27 cellular contexts compared by ENCODE assay signal in genomic region chr11:86279713-86280112, GRCh38.
"Had no signal": no experiment of that assay in that cellular context is flagged by ENCODE, and none has a peak within 500 bp of the region (broad histone marks: within the 10 kb centered on the region; RNA-seq: fewer than 3 reads in every experiment).

No MANE protein-coding gene starts in this region.

- H3K27ac Mint-ChIP-seq: activated naive CD8-positive, alpha-beta T cell; activated T-helper 17 cell treated with anti-CD3 and anti-CD28 coated beads, Interleukin-2, amount 50 U/mL, for 72 hours had no signal

- ATAC-seq: activated CD8-positive, alpha-beta T cell treated with anti-CD3 and anti-CD28 coated beads for 36 hours; activated T-cell treated with anti-CD3 and anti-CD28 coated beads, Interleukin-2, amount 50 U/mL, for 4 hours; activated T-helper 17 cell treated with anti-CD3 and anti-CD28 coated beads, Interleukin-2, amount 50 U/mL, for 72 hours; body of pancreas; effector memory CD8-positive, alpha-beta T cell had no signal

- DNase-seq: activated CD4-positive, alpha-beta T cell treated with anti-CD3 and anti-CD28 coated beads for 4 hours; activated CD4-positive, alpha-beta T cell treated with anti-CD3 and anti-CD28 coated beads, Interleukin-2, amount 10 ng/mL, durations not matched to agents 7 days and 5 days; activated CD4-positive, alpha-beta T cell treated with anti-CD3 and anti-CD28 coated beads, Interleukin-2, amount 50 U/mL, for 48 hours; activated CD4-positive, CD25-positive, alpha-beta regulatory T cell; activated CD4-positive, CD25-positive, alpha-beta regulatory T cell treated with anti-CD3 and anti-CD28 coated beads, Interleukin-2, amount 50 U/mL, for 72 hours; activated CD8-positive, alpha-beta memory T cell treated with anti-CD3 and anti-CD28 coated beads for 24 hours; activated CD8-positive, alpha-beta T cell treated with anti-CD3 and anti-CD28 coated beads for 36 hours; activated effector memory CD4-positive, alpha-beta T cell treated with Interleukin-2 at 50 U/mL for 16 hours; activated gamma-delta T cell treated with Interleukin-2 at 50 U/mL for 16 hours; activated naive CD4-positive, alpha-beta T cell treated with anti-CD3 and anti-CD28 coated beads, Interleukin-2, amount 50 U/mL, for 16 hours; activated naive CD4-positive, alpha-beta T cell treated with Interleukin-2 at 50 U/mL for 16 hours; activated T-cell treated with anti-CD3 and anti-CD28 coated beads, Interleukin-2, amount 50 U/mL, for 4 hours; amniotic stem cell; anterior cingulate cortex; body of pancreas; caudate nucleus; cortex of kidney; dermis blood vessel endothelial cell; effector CD4-positive, alpha-beta T cell; effector memory CD8-positive, alpha-beta T cell; esophagus squamous epithelium; foreskin fibroblast; head of caudate nucleus; T-helper 1 cell; T-helper 2 cell had no signal

- H3K27me3 Mint-ChIP-seq: activated CD4-positive, alpha-beta T cell treated with anti-CD3 and anti-CD28 coated beads, Interleukin-2, amount 10 ng/mL, durations not matched to agents 7 days and 5 days; activated CD8-positive, alpha-beta T cell treated with anti-CD3 and anti-CD28 coated beads for 36 hours; activated naive CD8-positive, alpha-beta T cell; activated T-helper 17 cell treated with anti-CD3 and anti-CD28 coated beads, Interleukin-2, amount 50 U/mL, for 72 hours; effector memory CD8-positive, alpha-beta T cell had no signal

- H3K4me3 Mint-ChIP-seq: activated CD4-positive, alpha-beta T cell treated with anti-CD3 and anti-CD28 coated beads, Interleukin-2, amount 10 ng/mL, durations not matched to agents 7 days and 5 days; activated CD8-positive, alpha-beta T cell treated with anti-CD3 and anti-CD28 coated beads for 36 hours; activated naive CD8-positive, alpha-beta T cell; activated T-cell treated with anti-CD3 and anti-CD28 coated beads, Interleukin-2, amount 50 U/mL, for 4 hours; activated T-helper 17 cell treated with anti-CD3 and anti-CD28 coated beads, Interleukin-2, amount 50 U/mL, for 72 hours; effector memory CD8-positive, alpha-beta T cell had no signal

- H3K9me3 ChIP-seq: body of pancreas, esophagus squamous epithelium had no signal

- H3K9me3 Mint-ChIP-seq: activated CD4-positive, alpha-beta T cell treated with anti-CD3 and anti-CD28 coated beads, Interleukin-2, amount 10 ng/mL, durations not matched to agents 7 days and 5 days; activated CD8-positive, alpha-beta T cell treated with anti-CD3 and anti-CD28 coated beads for 36 hours; activated T-helper 17 cell treated with anti-CD3 and anti-CD28 coated beads, Interleukin-2, amount 50 U/mL, for 72 hours; effector memory CD8-positive, alpha-beta T cell had no signal
